ENCODE assay signal across 17 cellular contexts in the genomic region with DNA sequence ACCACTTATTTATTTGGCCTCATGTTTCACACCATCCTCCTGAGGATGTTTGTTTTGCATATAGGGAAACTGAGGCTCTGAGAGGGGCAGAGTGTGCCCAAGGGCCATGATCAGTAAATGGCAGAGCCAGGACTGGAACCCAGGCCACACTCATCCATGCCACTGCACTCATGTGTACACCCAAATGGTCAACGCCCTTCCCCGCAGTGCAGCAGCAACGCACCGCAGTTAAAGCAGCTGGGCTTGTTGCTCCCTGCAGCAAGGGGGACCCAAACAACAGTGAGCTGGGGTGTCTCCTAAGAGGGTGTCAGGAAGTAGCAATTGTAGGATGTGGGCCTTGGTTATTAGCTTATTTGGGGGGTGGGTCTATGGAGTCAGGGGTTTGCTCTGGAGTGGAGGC. TPM values are rescaled to one million over a fixed set of nuclear protein-coding genes. Genes with fewer than 3 reads are reported as not detected.
DNase-seq lines count a peak whose midpoint lies in the region; ATAC-seq, FAIRE-seq and TF ChIP-seq lines count a peak whose summit lies in the region.
"Had no signal": no experiment of that assay in that cellular context is flagged by ENCODE, and none has a peak within 500 bp of the region (broad histone marks: within the 10 kb centered on the region; RNA-seq: fewer than 3 reads in every experiment).

No MANE protein-coding gene starts in this region.

- H2BK15ac ChIP-seq in H1 (ENCODE audit: low read length): no peak overlapping the region

- H3K27me3 ChIP-seq in H1 (replicated peaks in 1 of 4; ENCODE audit: control insufficient read depth in 3 of 4, extremely low read depth in 1 of 4, insufficient read depth in 3 of 4, low read length in 3 of 4): no peaks in the 10 kb centered on the region

- CTCF ChIA-PET in activated naive CD4-positive, alpha-beta T cell treated with anti-CD3 and anti-CD28 coated beads, Interleukin-2, amount 10 ng/mL, durations not matched to agents 7 days and 5 days (lab: Charles Lee): interaction anchor here (0.6 to 2.4 kb wide), 4 partner anchors 10 to 523 kb away, joined by 3 to 15 read pairs (median 7); no protein-coding TSS in a partner anchor
- CTCF ChIA-PET in H1 (lab: Charles Lee; ENCODE audit: partially characterized antibody): interaction anchor here (0.6 to 2.3 kb wide), 11 partner anchors 9 to 159 kb away, joined by 3 to 17 read pairs (median 4); no protein-coding TSS in a partner anchor

- H3K18ac ChIP-seq in H1 (ENCODE audit: extremely low read depth, low read length): no peak overlapping the region

- no peak overlapping the region for H2AK5ac ChIP-seq in H1 (ENCODE audit: low read depth, low read length)

- no peak for DNase-seq in activated naive CD4-positive, alpha-beta T cell treated with anti-CD3 and anti-CD28 coated beads, Interleukin-2, amount 10 ng/mL, durations not matched to agents 7 days and 5 days
- DNase-seq in activated naive CD4-positive, alpha-beta T cell treated with anti-CD3 and anti-CD28 coated beads, Interleukin-2, amount 50 U/mL, for 16 hours: no peak
- no peak for DNase-seq in H1 (ENCODE audit: low read depth in 1 of 2, low spot score in 2 of 2)
- DNase-seq in posterior vena cava (ENCODE audit: low spot score): peak; percentile 59
- no peak for DNase-seq in T-helper 2 cell
- DNase-seq: ACHN; AML-193; CD4-positive, alpha-beta memory T cell; DMS153; DMS79; GF-D8 had no signal

- H3K4me3 Mint-ChIP-seq in activated naive CD4-positive, alpha-beta T cell treated with anti-CD3 and anti-CD28 coated beads, Interleukin-2, amount 10 ng/mL, durations not matched to agents 7 days and 5 days: no peak overlapping the region
- H3K4me3 Mint-ChIP-seq: CD14-positive monocyte; CD4-positive, alpha-beta memory T cell had no signal

- H3K23ac ChIP-seq in H1 (ENCODE audit: insufficient read length): no peak overlapping the region

- 0 out of 2 replicates have a peak overlapping the region, but pooled peaks have one; percentile 72 for H2BK20ac ChIP-seq in H1 (ENCODE audit: low read length)

- no peak for ATAC-seq in HG03342 (IDR thresholded peaks at IDR 0.05; ENCODE audit: unreplicated experiment)

- no peaks in the 10 kb centered on the region for H3K23me2 ChIP-seq in H1 (ENCODE audit: low read depth, low read length)

- H3K14ac ChIP-seq in H1 (ENCODE audit: insufficient read length): no peak overlapping the region

- POLR2A ChIA-PET in H1 (lab: Charles Lee; ENCODE audit: partially characterized antibody): no interaction called here

- no peak overlapping the region for H3K56ac ChIP-seq in H1 (replicated peaks; ENCODE audit: insufficient read length, low read depth, low read length)

- H2AFZ ChIP-seq in H1 (ENCODE audit: low read length): no peak overlapping the region

- no peak overlapping the region for H3K9ac ChIP-seq in H1 (replicated peaks in 1 of 4; ENCODE audit: extremely low read depth in 1 of 4, low read depth in 3 of 4, low read length in 3 of 4)

- no peak for TF ChIP-seq RAD21 in H1 (IDR thresholded peaks at IDR 0.05 in 1 of 2, conservative IDR thresholded peaks at IDR 0.05 in 1 of 2; ENCODE audit: low read depth in 2 of 2, low read length in 2 of 2)

- H4K91ac ChIP-seq in H1 (replicated peaks; ENCODE audit: insufficient read length, low read length): no peak overlapping the region

- H3K4ac ChIP-seq in H1 (replicated peaks; ENCODE audit: insufficient read length, low read depth, low read length): no peak overlapping the region

- H3K27ac ChIP-seq in H1 (ENCODE audit: low read depth, low read length): no peak overlapping the region

- no peaks in the 10 kb centered on the region for H3K9me3 Mint-ChIP-seq in activated naive CD4-positive, alpha-beta T cell treated with anti-CD3 and anti-CD28 coated beads, Interleukin-2, amount 10 ng/mL, durations not matched to agents 7 days and 5 days
- H3K9me3 Mint-ChIP-seq: CD4-positive, alpha-beta memory T cell had no signal

- H3K79me1 ChIP-seq in H1 (ENCODE audit: low read depth, low read length): no peaks in the 10 kb centered on the region

- H2BK12ac ChIP-seq in H1 (ENCODE audit: low read depth, low read length): no peak overlapping the region

- H3K36me3 Mint-ChIP-seq in activated naive CD4-positive, alpha-beta T cell treated with anti-CD3 and anti-CD28 coated beads, Interleukin-2, amount 10 ng/mL, durations not matched to agents 7 days and 5 days: peaks cover 3% of the 10 kb centered on the region

- H3K27me3 Mint-ChIP-seq in activated naive CD4-positive, alpha-beta T cell treated with anti-CD3 and anti-CD28 coated beads, Interleukin-2, amount 10 ng/mL, durations not matched to agents 7 days and 5 days: no peaks in the 10 kb centered on the region
- H3K27me3 Mint-ChIP-seq: CD4-positive, alpha-beta memory T cell had no signal

- FAIRE-seq in H1 (lab: Jason Lieb, UNC): no peak
- FAIRE-seq: A204.1, GM19239 had no signal

- H3K36me3 ChIP-seq in H1 (ENCODE audit: control insufficient read depth in 2 of 4, insufficient read depth in 4 of 4, low read length in 3 of 4): no peaks in the 10 kb centered on the region
- H3K36me3 ChIP-seq: HAP-1 had no signal

- H3K4me1 Mint-ChIP-seq in activated naive CD4-positive, alpha-beta T cell treated with anti-CD3 and anti-CD28 coated beads, Interleukin-2, amount 10 ng/mL, durations not matched to agents 7 days and 5 days: peaks cover 26% of the 10 kb centered on the region

- H2BK5ac ChIP-seq in H1 (ENCODE audit: low read depth, low read length): no peak overlapping the region

- no peak overlapping the region for H3K4me3 ChIP-seq in H1 (ENCODE audit: extremely low read depth in 1 of 4, insufficient read depth in 2 of 4, low read depth in 3 of 4, low read length in 4 of 4)
- H3K4me3 ChIP-seq: HAP-1 had no signal

- peak overlapping the region; percentile 90 for H2BK120ac ChIP-seq in H1 (replicated peaks; ENCODE audit: low read depth, low read length)

- H3K9me3 ChIP-seq in H1 (ENCODE audit: insufficient read depth in 2 of 2, low read depth in 1 of 2, low read length in 1 of 2): no peaks in the 10 kb centered on the region
- H3K9me3 ChIP-seq: HAP-1 had no signal

- H4K8ac ChIP-seq in H1 (ENCODE audit: extremely low read depth, insufficient read depth, low read length): no peak overlapping the region

- no peaks in the 10 kb centered on the region for H3K79me2 ChIP-seq in H1 (ENCODE audit: control insufficient read depth in 1 of 2, insufficient read depth in 2 of 2, low read length in 2 of 2)

- intact Hi-C loops in posterior vena cava (cut with DNase I): no loop called here

- TF ChIP-seq POLR2A in H1 (IDR thresholded peaks at IDR 0.05; ENCODE audit: control extremely low read depth in 1 of 2, low read depth in 2 of 2, low read length in 2 of 2): no peak

- TF ChIP-seq CTCF in H1 (IDR thresholded peaks at IDR 0.05; ENCODE audit: control extremely low read depth in 1 of 3, insufficient read depth in 1 of 3, low read depth in 1 of 3, low read length in 3 of 3): no peak

- peak overlapping the region; percentile 15 for H3K27ac Mint-ChIP-seq in activated naive CD4-positive, alpha-beta T cell treated with anti-CD3 and anti-CD28 coated beads, Interleukin-2, amount 10 ng/mL, durations not matched to agents 7 days and 5 days
- H3K27ac Mint-ChIP-seq: CD4-positive, alpha-beta memory T cell had no signal

- TF ChIP-seq EP300 in H1 (IDR thresholded peaks at IDR 0.05; ENCODE audit: borderline replicate concordance in 1 of 2, low read depth in 2 of 2, low read length in 2 of 2): no peak

- WGBS in H1 (ENCODE audit: extremely low coverage in 1 of 2, insufficient coverage in 1 of 2, insufficient read length in 1 of 2, insufficient replicate concordance in 2 of 2, low coverage in 1 of 2, low lambda C conversion rate in 2 of 2, missing lambda C conversion rate in 1 of 2), 2 experiments: 92% methylated on average over 4 of the region's 4 CpGs; no CpG with 5 or more reads in 1 of the 2 experiments

- peaks cover 0 to 10% (median 3%) of the 10 kb centered on the region in 4 experiments; a peak in 4 of 7 replicates for H3K4me1 ChIP-seq in H1 (replicated peaks in 1 of 4; ENCODE audit: control insufficient read depth in 3 of 4, insufficient read depth in 4 of 4, low read length in 3 of 4)
- H3K4me1 ChIP-seq: HAP-1 had no signal

- no peak overlapping the region for H4K5ac ChIP-seq in H1 (ENCODE audit: insufficient read length, low read depth, low read length)

- H3K4me2 ChIP-seq in H1 (ENCODE audit: insufficient read depth in 1 of 2, low read depth in 2 of 2, low read length in 2 of 2): no peak overlapping the region

- no peaks in the 10 kb centered on the region for H4K20me1 ChIP-seq in H1 (replicated peaks in 1 of 2; ENCODE audit: control insufficient read depth in 1 of 2, insufficient read depth in 2 of 2, low read length in 2 of 2)

TF ChIP-seq in H1, 55 proteins besides CTCF, POLR2A, EP300 and RAD21 (continues in another document):
- TF ChIP-seq SAP30 (IDR thresholded peaks at IDR 0.05; ENCODE audit: insufficient read depth, insufficient replicate concordance, low read length) (no peak), KDM5A (IDR thresholded peaks at IDR 0.05; ENCODE audit: low read length) (no peak), BRCA1 (IDR thresholded peaks at IDR 0.05; ENCODE audit: low read depth, low read length) (no peak), BCL11A (IDR thresholded peaks at IDR 0.05; ENCODE audit: low read depth in 2 of 2, low read length in 2 of 2) (no peak), TCF12 (IDR thresholded peaks at IDR 0.05; ENCODE audit: low read depth, low read length) (no peak), CTBP2 (IDR thresholded peaks at IDR 0.05; ENCODE audit: borderline replicate concordance, insufficient read depth, insufficient read length, low read length) (no peak), SIX5 (IDR thresholded peaks at IDR 0.05; ENCODE audit: low read depth, low read length) (no peak), HDAC2 (IDR thresholded peaks at IDR 0.05; ENCODE audit: borderline replicate concordance in 1 of 2, low read depth in 2 of 2, low read length in 2 of 2) (no peak), FOSL1 (IDR thresholded peaks at IDR 0.05; ENCODE audit: insufficient read depth, low read depth, low read length) (no peak), RFX5 (IDR thresholded peaks at IDR 0.05; ENCODE audit: borderline replicate concordance, low read depth, low read length) (no peak)

RNA-seq across cellular contexts. Expression of a gene that starts 36.6 kb away (rescaled TPM):
- not detected in 2 replicates for total RNA-seq in H1 (2021; fragmentation: NEBNext Ultra II Directional; extraction: Animal tissue kit (Norgen Biotek cat#: 25700))
- polyA plus RNA-seq in H1 (2011; rRNA removed): 0.15 and 0.20 TPM in 2 replicates
- polyA plus RNA-seq in H1 (2011; cell fraction: cytosol; rRNA removed): 0.19 TPM
- 0.77 TPM for polyA plus RNA-seq in H1 (2011; cell fraction: nucleus; rRNA removed)
- 0.13 to 0.35 TPM (median 0.26 TPM) in 4 replicates for polyA plus RNA-seq in H1 (2012, experiment 1 of 2)
- 0.17 TPM for polyA plus RNA-seq in H1 (2012, experiment 2 of 2)
- not detected for polyA plus RNA-seq in H1 (2013, experiment 1 of 2)
- polyA plus RNA-seq in H1 (2013, experiment 2 of 2): 0.06 TPM
- 0.05 TPM in 1 of 2 replicates, not detected in the other for polyA minus RNA-seq in H1 (2011; rRNA and poly(A)+ RNA removed)
- not detected for polyA minus RNA-seq in H1 (2011; cell fraction: cytosol; rRNA and poly(A)+ RNA removed)
- not detected for polyA minus RNA-seq in H1 (2011; cell fraction: nucleus; rRNA and poly(A)+ RNA removed)
- total RNA-seq in posterior vena cava: 1 to 10 TPM; 2.4 to 2.8 TPM
- total RNA-seq: H4 had no signal
